Comparison of ENCODE assay signal across 8 cellular contexts in genomic region chr15:43105778-43106485, GRCh38. TPM values are rescaled to one million over a fixed set of nuclear protein-coding genes. Genes with fewer than 3 reads are reported as not detected.
A peak's percentile ranks its signal among the peaks of the same experiment; 100 is the strongest.
DNase-seq lines count a peak whose midpoint lies in the region; ATAC-seq and TF ChIP-seq lines count a peak whose summit lies in the region.

UBR1 (minus strand) TSS chr15:43106038; CDS start chr15:43106022, 16 bp downstream.

- H3K27me3 ChIP-seq in ovary (no peaks in the 10 kb centered on the region), thymus (ENCODE audit: control insufficient read depth, insufficient read depth) (no peaks in the 10 kb centered on the region)

- H3K4me1 ChIP-seq in ovary (ENCODE audit: insufficient read depth), result peaks cover 4% of the 10 kb centered on the region
- peaks cover 5% of the 10 kb centered on the region for H3K4me1 ChIP-seq in thymus (ENCODE audit: control insufficient read depth, insufficient read depth, low read length)

- no peaks in the 10 kb centered on the region for H3K36me3 ChIP-seq in ovary
- peaks cover 3% of the 10 kb centered on the region for H3K36me3 ChIP-seq in thymus (ENCODE audit: control insufficient read depth, insufficient read depth)

- WGBS in ovary, 3 donors, result 0 to 1% (median 0%) methylated on average over 33 of the region's 33 CpGs
- WGBS in thymus, result under 1% methylated on average over 33 of the region's 33 CpGs

- TF ChIP-seq POLR2A in ovary (IDR thresholded peaks at IDR 0.05), result peak; percentile 54

- H3K4me3 ChIP-seq in ovary, result peak within 1 kb of the TSS; percentile 85
- H3K4me3 ChIP-seq in thymus (ENCODE audit: low read length), result peak within 1 kb of the TSS; percentile 95

- TF ChIP-seq CTCF in GM10266 (IDR thresholded peaks at IDR 0.05; ENCODE audit: control insufficient read depth, insufficient read depth, low read depth, missing control alignments), result no peak
- no peak for TF ChIP-seq CTCF in ovary (IDR thresholded peaks at IDR 0.05)

- peak; percentile 73 for TF ChIP-seq EP300 in ovary (IDR thresholded peaks at IDR 0.05)

- intact Hi-C loops in Right ventricle myocardium inferior (cut with DNase I) (no loop called here), ovary (cut with DNase I) (no loop called here)

- DNase-seq in GM10266 (ENCODE audit: extremely low spot score) (peak; percentile 86), NCI-H128 (lab: John Stamatoyannopoulos, UW; ENCODE audit: unreplicated experiment) (peak; percentile 60), SW480 (ENCODE audit: low spot score) (peak; percentile 82), Right ventricle myocardium inferior (ENCODE audit: missing footprints) (peak; percentile 96), ovary (peak; percentile 86 to 91 (median 87))
- peak; percentile 75 for DNase-seq in activated naive CD8-positive, alpha-beta T cell treated with anti-CD3 and anti-CD28 coated beads, Interleukin-2, amount 50 U/mL, for 16 hours (ENCODE audit: low read depth, low spot score)

- no peaks in the 10 kb centered on the region for H3K9me3 ChIP-seq in ovary
- H3K9me3 ChIP-seq in thymus (ENCODE audit: control insufficient read depth), result no peaks in the 10 kb centered on the region

- ATAC-seq in HG02678 (IDR thresholded peaks at IDR 0.05; ENCODE audit: unreplicated experiment) (peak; percentile 85), Right ventricle myocardium inferior (peak; percentile 94)

- H3K27ac ChIP-seq in ovary (peak within 1 kb of the TSS; percentile 67 to 78), thymus (ENCODE audit: low read depth) (peak within 1 kb of the TSS; percentile 93)

RNA-seq across cellular contexts. Expression of gene UBR1, which starts in this region (rescaled TPM):
- 20.2 TPM for total RNA-seq in Right ventricle myocardium inferior
- total RNA-seq in ovary, result 10 to 100 TPM; 21.2 to 34.1 (median 27.0) TPM
- polyA plus RNA-seq in ovary, result 10 to 100 TPM in 1 of 2 donors, 1 to 10 TPM in 1; 7.5 to 14.6 TPM
- 10.2 TPM for polyA plus RNA-seq in thymus

Comparison
In these comparisons a context has a peak if more than half of its experiments do, and no peak if none do; other contexts are left out.
1. Peak in every context shown above with its lines: DNase-seq, ATAC-seq, H3K4me3 ChIP-seq and H3K27ac ChIP-seq.